ENCODE assay signal across 23 cellular contexts in the genomic region with DNA sequence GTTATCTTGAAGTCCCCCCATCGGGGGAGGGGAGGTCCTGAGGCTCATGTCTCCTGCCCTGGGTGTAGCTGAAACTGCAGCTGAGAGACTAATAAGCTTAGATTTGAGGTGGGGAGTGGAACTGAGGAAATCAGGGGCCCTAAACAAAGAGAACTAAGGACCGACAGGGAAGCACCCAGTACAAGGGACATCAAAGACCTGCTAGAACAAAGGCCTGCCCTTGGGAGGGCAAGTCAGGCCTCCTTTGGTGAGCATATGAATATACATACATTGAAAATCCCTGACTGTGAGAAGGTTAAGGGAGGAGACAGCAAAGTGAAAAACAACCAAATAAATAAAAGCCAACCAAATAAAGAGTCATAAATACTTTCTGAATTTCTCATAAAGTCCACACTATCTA.
A peak's percentile ranks its signal among the peaks of the same experiment; 100 is the strongest.
DNase-seq lines count a peak whose midpoint lies in the region; TF ChIP-seq lines count a peak whose summit lies in the region.
"Had no signal": no experiment of that assay in that cellular context is flagged by ENCODE, and none has a peak within 500 bp of the region (broad histone marks: within the 10 kb centered on the region; RNA-seq: fewer than 3 reads in every experiment).

No MANE protein-coding gene starts in this region.

- intact Hi-C loops in uterus (cut with DNase I; ENCODE audit: low total_unique reads): no loop called here
- intact Hi-C loops in esophagus muscularis mucosa (cut with DNase I): no loop called here

- TF ChIP-seq CTCF in uterus (IDR thresholded peaks at IDR 0.05): no peak
- TF ChIP-seq CTCF in esophagus muscularis mucosa (IDR thresholded peaks at IDR 0.05): no peak

- H3K4me3 ChIP-seq in HUES48 (ENCODE audit: low read depth, low read length): no peak overlapping the region
- H3K4me3 ChIP-seq in uterus: no peak overlapping the region
- H3K4me3 ChIP-seq in esophagus muscularis mucosa: no peak overlapping the region
- H3K4me3 ChIP-seq: BLaER1 treated with 17β-estradiol and CSF1 and Interleukin-3, amounts not matched to agents 10 nM and 100 nM; K562; PC-9 had no signal

- no peak overlapping the region for H3K9ac ChIP-seq in HUES48 (ENCODE audit: low read depth, low read length)
- H3K9ac ChIP-seq: BLaER1 treated with 17β-estradiol and CSF1 and Interleukin-3, amounts not matched to agents 10 nM and 100 nM had no signal

- H3K27me3 ChIP-seq in HUES48 (ENCODE audit: control insufficient read depth, insufficient read depth, low read length) (no peaks in the 10 kb centered on the region), uterus (no peaks in the 10 kb centered on the region), esophagus muscularis mucosa (no peaks in the 10 kb centered on the region)
- H3K27me3 ChIP-seq: BLaER1 treated with 17β-estradiol and CSF1 and Interleukin-3, amounts not matched to agents 10 nM and 100 nM had no signal

- DNase-seq in NCI-H146 (lab: John Stamatoyannopoulos, UW) (peak; percentile 51), NCI-H146 treated with DMSO at 0.1 percent for 48 hours (lab: John Stamatoyannopoulos, UW; ENCODE audit: unreplicated experiment) (no peak), iPS DF 4.7 (ENCODE audit: extremely low read depth, low spot score) (peak; percentile 11), retina (peak; percentile 26), uterus (no peak), esophagus muscularis mucosa (ENCODE audit: extremely low spot score) (no peak)
- DNase-seq: 8988T; Calu3; CD4-positive, alpha-beta memory T cell; DMS153; GDM1; NCI-H1092; NCI-H1694; NCI-H2081; NCI-H2171; NCI-H345; NCI-H524; PC-9; RPMI8226; SHP77 had no signal

- no peak for TF ChIP-seq EP300 in esophagus muscularis mucosa (IDR thresholded peaks at IDR 0.05)

- H3K27ac ChIP-seq in HUES48 (ENCODE audit: low read depth, low read length) (peak overlapping the region; percentile 47), uterus (no peak overlapping the region), esophagus muscularis mucosa (replicated peaks in 1 of 4) (no peak overlapping the region)
- H3K27ac ChIP-seq: BLaER1 treated with 17β-estradiol and CSF1 and Interleukin-3, amounts not matched to agents 10 nM and 100 nM; PC-9 had no signal

- H3K9me3 ChIP-seq in HUES48 (ENCODE audit: control insufficient read depth, insufficient read depth, low read length) (no peaks in the 10 kb centered on the region), uterus (no peaks in the 10 kb centered on the region), esophagus muscularis mucosa (no peaks in the 10 kb centered on the region)

- TF ChIP-seq POLR2A in uterus (IDR thresholded peaks at IDR 0.05): no peak
- no peak for TF ChIP-seq POLR2A in esophagus muscularis mucosa (IDR thresholded peaks at IDR 0.05; ENCODE audit: low read depth)

- peaks cover 23% of the 10 kb centered on the region for H3K4me1 ChIP-seq in HUES48 (ENCODE audit: control insufficient read depth, insufficient read depth, low read length)
- no peaks in the 10 kb centered on the region for H3K4me1 ChIP-seq in uterus
- H3K4me1 ChIP-seq in esophagus muscularis mucosa: no peaks in the 10 kb centered on the region

- H3K36me3 ChIP-seq in HUES48 (ENCODE audit: control insufficient read depth, insufficient read depth, low read length): no peaks in the 10 kb centered on the region
- no peaks in the 10 kb centered on the region for H3K36me3 ChIP-seq in uterus
- no peaks in the 10 kb centered on the region for H3K36me3 ChIP-seq in esophagus muscularis mucosa
- H3K36me3 ChIP-seq: BLaER1 treated with 17β-estradiol and CSF1 and Interleukin-3, amounts not matched to agents 10 nM and 100 nM had no signal

- WGBS in esophagus muscularis mucosa: 85% methylated on average over 2 of the region's 2 CpGs

Comparison
In these comparisons a context has a peak if more than half of its experiments do, and no peak if none do; other contexts are left out.
1. DNase-seq: peak in NCI-H146 (single experiment), iPS DF 4.7 (single experiment) and retina (single experiment); none in NCI-H146 treated with DMSO at 0.1 percent for 48 hours (single experiment), uterus (0 of 2) and esophagus muscularis mucosa (single experiment).